9 cellular contexts compared by ENCODE assay signal in the genomic region with DNA sequence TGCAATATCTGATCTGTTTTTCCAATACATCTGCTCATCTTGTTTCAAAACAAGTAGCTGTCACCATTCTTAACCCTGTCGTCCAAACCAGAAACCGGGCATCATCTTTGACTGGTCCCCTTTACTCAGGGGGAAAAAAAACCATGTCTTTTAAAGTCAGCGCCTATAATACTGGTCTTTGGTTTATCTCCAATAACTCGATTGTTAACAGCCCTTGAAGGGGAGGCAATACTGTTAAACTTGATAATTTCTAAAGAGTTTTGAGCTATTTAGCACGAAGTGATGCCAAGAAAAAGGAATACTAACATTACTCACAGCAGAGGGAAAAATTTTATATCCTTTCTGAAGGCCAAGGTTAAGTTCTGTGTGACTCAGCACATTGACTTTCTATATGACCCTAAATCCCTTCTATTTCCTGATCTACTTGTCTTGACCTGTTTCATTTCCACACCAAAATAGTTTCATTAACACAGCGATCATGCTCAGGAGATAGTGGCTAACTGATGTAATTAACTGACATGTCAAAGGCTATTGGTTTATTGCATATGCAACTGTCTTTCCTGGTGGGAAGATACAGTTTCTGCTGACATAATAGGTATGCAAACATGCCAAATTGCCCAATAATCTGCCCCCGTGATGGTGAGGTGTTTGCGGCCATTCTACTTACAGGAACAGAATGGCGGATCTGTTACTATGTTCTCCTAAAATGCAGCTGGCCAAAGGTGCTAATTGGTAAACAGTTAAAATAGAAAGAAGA.
DNase-seq lines count a peak whose midpoint lies in the region; ATAC-seq lines count a peak whose summit lies in the region.
"Had no signal": no experiment of that assay in that cellular context is flagged by ENCODE, and none has a peak within 500 bp of the region (broad histone marks: within the 10 kb centered on the region; RNA-seq: fewer than 3 reads in every experiment).

No MANE protein-coding gene starts in this region.

- peaks cover 49% of the 10 kb centered on the region for H3K4me1 ChIP-seq in adipocyte (ENCODE audit: control insufficient read depth, insufficient read depth, low read length)

- no peaks in the 10 kb centered on the region for H3K9me3 ChIP-seq in adipocyte (ENCODE audit: control insufficient read depth, low read length)

- intact Hi-C loops in posterior cingulate gyrus (cut with DNase I) = loop anchor here (5.0 kb wide), 1 partner anchor 41 kb away; no protein-coding TSS in a partner anchor

- DNase-seq in AG08395 (ENCODE audit: low spot score) (peak; percentile 22), MV-4-11 (lab: John Stamatoyannopoulos, UW) (peak; percentile 42), adipocyte (ENCODE audit: low read depth) (peak; percentile 47), posterior cingulate gyrus (no peak)
- DNase-seq in activated CD8-positive, alpha-beta memory T cell treated with anti-CD3 and anti-CD28 coated beads for 24 hours = no peak
- DNase-seq: Kasumi-1 had no signal

- peak overlapping the region; percentile 61 for H3K9ac ChIP-seq in adipocyte (ENCODE audit: low read length)

- H3K4me3 ChIP-seq in adipocyte (ENCODE audit: low read length) = peak overlapping the region; percentile 63

- peak overlapping the region; percentile 1 for H3K27ac ChIP-seq in layer of hippocampus (ENCODE audit: low read depth, low read length)

- H3K27me3 ChIP-seq in adipocyte (replicated peaks; ENCODE audit: control insufficient read depth, insufficient read depth, low read length) (no peaks in the 10 kb centered on the region), layer of hippocampus (ENCODE audit: control insufficient read depth, insufficient read depth, low read length) (no peaks in the 10 kb centered on the region)

- ATAC-seq in GM18519 (IDR thresholded peaks at IDR 0.05; ENCODE audit: low FRiP score, unreplicated experiment) = no peak
- ATAC-seq in HG02870 (IDR thresholded peaks at IDR 0.05; ENCODE audit: unreplicated experiment) = no peak

- H3K36me3 ChIP-seq in adipocyte (ENCODE audit: control insufficient read depth, insufficient read depth, low read length, severe bottlenecking) = no peaks in the 10 kb centered on the region

Comparison
In these comparisons a context has a peak if more than half of its experiments do, and no peak if none do; other contexts are left out.
1. DNase-seq: peak in AG08395 (single experiment), MV-4-11 (single experiment) and adipocyte (single experiment); none in posterior cingulate gyrus (0 of 10) and activated CD8-positive, alpha-beta memory T cell treated with anti-CD3 and anti-CD28 coated beads for 24 hours (single experiment).